23 cellular contexts compared by ENCODE assay signal in the genomic region with DNA sequence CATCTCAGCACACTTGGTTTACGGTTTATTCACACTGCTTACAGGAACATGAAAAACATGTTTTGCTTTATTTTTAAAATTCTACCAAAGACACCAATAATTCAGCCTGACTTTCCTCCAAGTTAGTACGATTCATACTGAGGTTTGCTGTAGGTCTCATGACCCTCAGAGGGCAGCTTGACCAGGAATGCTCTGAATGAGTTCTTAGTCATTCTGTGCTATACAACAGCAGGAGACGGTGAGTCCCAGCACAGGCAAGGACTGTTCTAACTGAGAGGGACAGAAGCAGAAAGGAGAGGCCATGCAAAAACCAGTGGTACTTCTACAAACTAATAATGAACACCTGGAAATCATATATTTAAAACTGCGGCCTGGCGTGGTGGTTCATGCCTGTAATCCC. TPM values are rescaled to one million over a fixed set of nuclear protein-coding genes. Genes with fewer than 3 reads are reported as not detected.
DNase-seq lines count a peak whose midpoint lies in the region; ATAC-seq and TF ChIP-seq lines count a peak whose summit lies in the region.
"Had no signal": no experiment of that assay in that cellular context is flagged by ENCODE, and none has a peak within 500 bp of the region (broad histone marks: within the 10 kb centered on the region; RNA-seq: fewer than 3 reads in every experiment).

No MANE protein-coding gene starts in this region.

- POLR2A ChIA-PET in Panc1 (lab: Charles Lee): no interaction called here

- CTCF ChIA-PET in Panc1 (lab: Charles Lee): no interaction called here

- H3K27me3 ChIP-seq in Panc1 (ENCODE audit: control insufficient read depth, insufficient read depth, low read length) (no peaks in the 10 kb centered on the region), MG63 (peaks cover 11% of the 10 kb centered on the region)
- H3K27me3 ChIP-seq: neural progenitor cell, right lobe of liver, testis had no signal

- DNase-seq in EL: peak; percentile 54
- peak; percentile 2 for DNase-seq in Panc1 (ENCODE audit: low read depth, low spot score)
- DNase-seq in fibroblast of pulmonary artery (ENCODE audit: low read depth): peak; percentile 18
- peak; percentile 79 for DNase-seq in renal cortical epithelial cell (ENCODE audit: low read depth)
- DNase-seq in occipital lobe (lab: John Stamatoyannopoulos, UW): no peak
- DNase-seq in MG63: no peak
- no peak for DNase-seq in NCI-H1048 (lab: John Stamatoyannopoulos, UW)
- DNase-seq: activated CD8-positive, alpha-beta memory T cell treated with anti-CD3 and anti-CD28 coated beads, Interleukin-2, amount 50 U/mL, for 4 hours; activated naive CD4-positive, alpha-beta T cell treated with anti-CD3 and anti-CD28 coated beads, Interleukin-2, amount 10 ng/mL, durations not matched to agents 7 days and 5 days; cerebellar nuclear complex; DND-41; glutamatergic neuron; MV-4-11; NCI-H82; right lobe of liver; stimulated activated CD4-positive, alpha-beta T cell treated with anti-CD3 and anti-CD28 coated beads, Interleukin-4, amount 100 ng/mL, for 1 hour; stimulated activated CD8-positive, alpha-beta memory T cell treated with anti-CD3 and anti-CD28 coated beads, Interleukin-4, amount 100 ng/mL, for 48 hours; T-helper 17 cell; testis had no signal

- no peaks in the 10 kb centered on the region for H3K4me1 ChIP-seq in Panc1 (ENCODE audit: control insufficient read depth, insufficient read depth, low read length)
- H3K4me1 ChIP-seq: HAP-1, testis had no signal

- H3K36me3 ChIP-seq in Panc1 (ENCODE audit: control insufficient read depth, insufficient read depth, low read length): no peaks in the 10 kb centered on the region
- H3K36me3 ChIP-seq in MG63: no peaks in the 10 kb centered on the region
- H3K36me3 ChIP-seq: HAP-1, neural progenitor cell had no signal

- in situ Hi-C loops in Panc1 (cut with HindIII; ENCODE audit: low pct_unique_long_range_greater_than_20kb, low sequenced_read_pairs): no loop called here

- no TSS peak for BruUV-seq in Panc1 (replicated peaks; lab: Mats Ljungman, UMichigan)

- no peak for TF ChIP-seq CTCF in Panc1 (IDR thresholded peaks at IDR 0.05)
- TF ChIP-seq CTCF in fibroblast of pulmonary artery (IDR thresholded peaks at IDR 0.05; ENCODE audit: low read length, missing control alignments): no peak

- H3K4me3 ChIP-seq in Panc1 (ENCODE audit: low read depth in 2 of 2, low read length in 2 of 2) (no peak overlapping the region), fibroblast of pulmonary artery (replicated peaks; ENCODE audit: low read depth, low read length) (no peak overlapping the region), MG63 (no peak overlapping the region)
- H3K4me3 ChIP-seq: HAP-1, neural progenitor cell, right lobe of liver, testis had no signal

- ATAC-seq in Panc1: no peak
- no peak for ATAC-seq in GM21529 (IDR thresholded peaks at IDR 0.05; ENCODE audit: unreplicated experiment)
- ATAC-seq: HepG2, right lobe of liver, T-helper 17 cell had no signal

- H3K9me3 ChIP-seq in Panc1 (ENCODE audit: control insufficient read depth, insufficient read depth, low read depth, low read length) (no peaks in the 10 kb centered on the region), MG63 (no peaks in the 10 kb centered on the region)
- H3K9me3 ChIP-seq: HAP-1, right lobe of liver, testis had no signal

- no peak overlapping the region for H3K27ac ChIP-seq in Panc1 (ENCODE audit: low read length)
- H3K27ac ChIP-seq: neural progenitor cell, right lobe of liver, testis had no signal

- intact Hi-C loops in Panc1 (cut with micrococcal nuclease; ENCODE audit: unreplicated experiment): no loop called here

RNA-seq across cellular contexts. Expression of gene GRTP1, which starts 6.4 kb away (rescaled TPM):
- total RNA-seq in Panc1 (2021; ENCODE audit: unreplicated experiment) (4.8 TPM), renal cortical epithelial cell (2.7 and 4.3 TPM in 2 replicates), occipital lobe (1.6 TPM)
- 9.2 TPM for polyA plus RNA-seq in Panc1 (2012; ENCODE audit: insufficient read length)
- total RNA-seq in MG63 (2014; rRNA removed; shearing (Covaris generic); ENCODE audit: low replicate concordance): 0.17 TPM in 1 of 2 replicates, not detected in the other

Comparison
In these comparisons a context has a peak if more than half of its experiments do, and no peak if none do; other contexts are left out.
1. DNase-seq: peak in EL (single experiment), Panc1 (single experiment), fibroblast of pulmonary artery (single experiment) and renal cortical epithelial cell (single experiment); none in occipital lobe (single experiment), MG63 (single experiment) and NCI-H1048 (single experiment).